8 cellular contexts compared by ENCODE assay signal in the genomic region with DNA sequence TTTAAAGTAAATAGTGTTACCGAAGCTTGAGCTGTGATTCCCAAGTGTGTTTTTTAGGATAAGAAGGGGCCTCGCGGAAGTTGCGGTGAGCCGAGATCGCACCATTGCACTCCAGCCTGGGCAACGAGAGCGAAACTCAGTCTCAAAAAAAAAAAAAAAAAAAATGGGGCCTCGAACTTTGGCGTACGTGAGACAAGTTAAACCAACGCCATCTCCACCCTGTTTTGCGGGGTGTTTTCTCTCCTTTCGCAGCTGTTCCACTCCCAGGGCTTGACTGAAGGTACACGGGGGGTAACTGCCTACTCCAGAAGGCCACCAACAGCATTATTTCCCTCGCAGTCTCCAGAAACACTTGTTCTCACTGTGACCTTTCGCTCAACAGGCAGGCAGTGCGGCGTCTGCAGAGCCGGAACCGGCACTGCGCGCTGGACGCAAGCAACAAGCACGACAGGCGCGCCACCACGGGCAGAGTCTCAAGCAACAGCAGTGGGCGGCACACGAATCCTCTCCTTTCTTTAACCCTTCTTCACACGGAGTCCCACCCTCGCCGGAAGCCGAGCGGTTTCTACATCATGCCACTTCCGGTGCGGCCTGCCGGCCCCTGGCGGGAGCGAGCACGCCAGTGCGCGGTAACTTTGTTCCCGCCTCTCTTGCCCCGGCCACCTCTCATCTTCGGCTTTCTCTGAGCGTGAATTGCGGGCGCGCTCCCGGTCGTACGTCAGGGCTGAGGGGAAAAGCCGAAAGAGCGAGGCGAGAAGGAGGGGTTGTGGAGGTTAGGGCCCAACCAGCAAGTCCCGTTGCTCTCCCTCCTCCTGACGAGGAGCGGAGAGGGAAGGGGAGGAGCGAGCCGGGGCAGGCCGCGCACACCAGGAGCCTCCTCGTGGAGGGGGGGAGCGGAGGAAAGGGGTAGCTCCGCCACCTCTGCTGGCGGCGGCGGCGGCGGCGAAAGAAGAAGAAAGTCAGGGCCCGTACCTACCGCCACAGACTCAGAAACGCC. TPM values are rescaled to one million over a fixed set of nuclear protein-coding genes. Genes with fewer than 3 reads are reported as not detected.
A peak's percentile ranks its signal among the peaks of the same experiment; 100 is the strongest.
DNase-seq lines count a peak whose midpoint lies in the region; ATAC-seq and TF ChIP-seq lines count a peak whose summit lies in the region.

No MANE protein-coding gene starts in this region.

- H3K27ac Mint-ChIP-seq in progenitor cell of endocrine pancreas = peak overlapping the region; percentile 100

- peak overlapping the region; percentile 95 for H3K4me3 Mint-ChIP-seq in progenitor cell of endocrine pancreas (ENCODE audit: low read depth)

- TF ChIP-seq CTCF in progenitor cell of endocrine pancreas (IDR thresholded peaks at IDR 0.05; ENCODE audit: unreplicated experiment) = no peak

- DNase-seq in NCI-H187 (lab: John Stamatoyannopoulos, UW) (peak; percentile 89 to 95), T-helper 2 cell (peak; percentile 88 to 100 (median 97)), anterior cingulate cortex (lab: John Stamatoyannopoulos, UW) (peak; percentile 78 to 100 (median 98)), left ventricle myocardium superior (peak; percentile 99), progenitor cell of endocrine pancreas (ENCODE audit: low spot score, unreplicated experiment) (peak; percentile 93), ureter (ENCODE audit: low spot score) (peak; percentile 99)

- no peaks in the 10 kb centered on the region for H3K9me3 Mint-ChIP-seq in progenitor cell of endocrine pancreas (ENCODE audit: low read depth)

- no peaks in the 10 kb centered on the region for H3K36me3 Mint-ChIP-seq in progenitor cell of endocrine pancreas (ENCODE audit: insufficient read depth)

- intact Hi-C loops in left ventricle myocardium superior (cut with micrococcal nuclease) = no loop called here

- ATAC-seq in GM18502 (IDR thresholded peaks at IDR 0.05; ENCODE audit: poor library complexity, unreplicated experiment) (peak; percentile 73), HG02943 (IDR thresholded peaks at IDR 0.05; ENCODE audit: low read depth, unreplicated experiment) (peak; percentile 66), left ventricle myocardium superior (peak; percentile 92)

- no peaks in the 10 kb centered on the region for H3K27me3 Mint-ChIP-seq in progenitor cell of endocrine pancreas

- peaks cover 14% of the 10 kb centered on the region for H3K4me1 Mint-ChIP-seq in progenitor cell of endocrine pancreas (ENCODE audit: low read depth)

RNA-seq across cellular contexts. Expression of a gene that starts 0.8 kb away (rescaled TPM):
- total RNA-seq in left ventricle myocardium superior = 21.3 TPM
- total RNA-seq in progenitor cell of endocrine pancreas = 74.3 and 75.5 TPM in 2 replicates
- total RNA-seq in ureter = 90.9 TPM

Comparison
In these comparisons a context has a peak if more than half of its experiments do, and no peak if none do; other contexts are left out.
1. Peak in every context shown above with its lines: DNase-seq and ATAC-seq.